9 cellular contexts compared by ENCODE assay signal in genomic region chr21:24514081-24514733, GRCh38.
A peak's percentile ranks its signal among the peaks of the same experiment; 100 is the strongest.
DNase-seq lines count a peak whose midpoint lies in the region; ATAC-seq, FAIRE-seq and TF ChIP-seq lines count a peak whose summit lies in the region.
"Had no signal": no experiment of that assay in that cellular context is flagged by ENCODE, and none has a peak within 500 bp of the region (broad histone marks: within the 10 kb centered on the region; RNA-seq: fewer than 3 reads in every experiment).

No MANE protein-coding gene starts in this region.

- ATAC-seq in SK-N-SH treated with all-trans-retinoic acid at 6 μM for 48 hours, result 0 out of 3 replicates have a peak, but pooled peaks have one; percentile 39
- no peak for ATAC-seq in HepG2
- no peak for ATAC-seq in GM19035 (IDR thresholded peaks at IDR 0.05; ENCODE audit: unreplicated experiment)

- H4K8ac ChIP-seq in neuronal stem cell (ENCODE audit: low read depth, low read length), result no peak overlapping the region

- DNase-seq in D721Med (ENCODE audit: insufficient read length, low spot score), result no peak
- DNase-seq in LNCaP clone FGC (ENCODE audit: low read depth), result no peak
- no peak for DNase-seq in HepG2 (ENCODE audit: low spot score)
- DNase-seq in NCI-H226, result no peak
- no peak for DNase-seq in neuronal stem cell (ENCODE audit: low spot score)
- DNase-seq in nucleus accumbens (lab: John Stamatoyannopoulos, UW), result no peak
- DNase-seq: Peyer's patch had no signal

- no peak overlapping the region for H2BK12ac ChIP-seq in neuronal stem cell (ENCODE audit: low read length)

- no peak for TF ChIP-seq RAD21 in HepG2 (CRISPR knock-in tag; IDR thresholded peaks at IDR 0.05)

- in situ Hi-C loops in HepG2 (cut with HindIII; ENCODE audit: extremely low pct_ligation_motif_present, low pct_unique_long_range_greater_than_20kb), result no loop called here

- H3K4me3 ChIP-seq in LNCaP clone FGC (ENCODE audit: low read depth, low read length) (no peak overlapping the region), HepG2 (replicated peaks in 1 of 3; ENCODE audit: insufficient read depth in 1 of 3, low read depth in 2 of 3, low read length in 3 of 3) (no peak overlapping the region), neuronal stem cell (ENCODE audit: low read length in 2 of 2) (no peak overlapping the region)
- H3K4me3 ChIP-seq: Peyer's patch had no signal

- no peak for TF ChIP-seq POLR2A in HepG2 (IDR thresholded peaks at IDR 0.05; ENCODE audit: insufficient read depth in 1 of 2, low read depth in 2 of 2, low read length in 2 of 2)

- CTCF ChIA-PET in HepG2 (lab: Yijun Ruan, JAX; ENCODE audit: low intra/inter-chr PET ratio, low total read pairs), result no interaction called here

- peak; percentile 54 for TF ChIP-seq CTCF in D721Med (IDR thresholded peaks at IDR 0.05; ENCODE audit: insufficient read depth, missing control alignments)
- TF ChIP-seq CTCF in LNCaP clone FGC (IDR thresholded peaks at IDR 0.05; ENCODE audit: control insufficient read depth, extremely low read depth, insufficient read depth), result peak; percentile 57
- TF ChIP-seq CTCF in HepG2 (CRISPR knock-in tag; IDR thresholded peaks at IDR 0.05), result no peak

- no peaks in the 10 kb centered on the region for H3K36me3 ChIP-seq in HepG2 (replicated peaks in 1 of 2; ENCODE audit: control insufficient read depth in 1 of 2, insufficient read depth in 2 of 2, low read length in 2 of 2)
- H3K36me3 ChIP-seq in neuronal stem cell (replicated peaks in 1 of 2; ENCODE audit: control insufficient read depth in 2 of 2, insufficient read depth in 2 of 2, low read length in 2 of 2), result no peaks in the 10 kb centered on the region
- H3K36me3 ChIP-seq: Peyer's patch had no signal

- H3K27ac ChIP-seq in HepG2 (ENCODE audit: extremely low read length, insufficient read depth, low read length), result no peak overlapping the region
- H3K27ac ChIP-seq in neuronal stem cell (replicated peaks; ENCODE audit: low read length), result no peak overlapping the region
- H3K27ac ChIP-seq: Peyer's patch had no signal

- no peak overlapping the region for H3K14ac ChIP-seq in neuronal stem cell (ENCODE audit: low read length)

- no peaks in the 10 kb centered on the region for H3K79me1 ChIP-seq in neuronal stem cell (ENCODE audit: low read depth, low read length)

- H3K23ac ChIP-seq in neuronal stem cell (ENCODE audit: low read depth, low read length, poor library complexity), result no peak overlapping the region

- H3K27me3 ChIP-seq in HepG2 (ENCODE audit: control insufficient read depth in 1 of 2, insufficient read depth in 2 of 2, low read length in 2 of 2), result no peaks in the 10 kb centered on the region
- H3K27me3 ChIP-seq in neuronal stem cell (ENCODE audit: control insufficient read depth in 3 of 3, insufficient read depth in 3 of 3, low read depth in 1 of 3, low read length in 3 of 3), result no peaks in the 10 kb centered on the region
- H3K27me3 ChIP-seq: Peyer's patch had no signal

- H2BK120ac ChIP-seq in neuronal stem cell (ENCODE audit: low read depth, low read length), result no peak overlapping the region

- no peak overlapping the region for H3K18ac ChIP-seq in neuronal stem cell (ENCODE audit: low read length)

- H3K4me2 ChIP-seq in HepG2 (ENCODE audit: low read depth, low read length) (no peak overlapping the region), neuronal stem cell (ENCODE audit: insufficient read depth, low read length, poor library complexity, severe bottlenecking) (no peak overlapping the region)

- no peaks in the 10 kb centered on the region for H4K20me1 ChIP-seq in HepG2 (ENCODE audit: insufficient read depth, low read length)

- no peak overlapping the region for H3K4ac ChIP-seq in neuronal stem cell (ENCODE audit: low read length)

- no peak overlapping the region for H4K91ac ChIP-seq in neuronal stem cell (ENCODE audit: low read depth, low read length, poor library complexity)

- H2BK5ac ChIP-seq in neuronal stem cell (ENCODE audit: low read length), result no peak overlapping the region

- TF ChIP-seq EP300 in HepG2 (IDR thresholded peaks at IDR 0.05; ENCODE audit: low read depth in 2 of 2, low read length in 2 of 2), result no peak
- no peak for TF ChIP-seq EP300 in HepG2 (CRISPR knock-in tag; IDR thresholded peaks at IDR 0.05; ENCODE audit: borderline replicate concordance)

- no peak overlapping the region for H2BK15ac ChIP-seq in neuronal stem cell (ENCODE audit: low read length)

- peaks cover 62% of the 10 kb centered on the region for H3K9me3 ChIP-seq in HepG2 (ENCODE audit: low read length)
- H3K9me3 ChIP-seq in neuronal stem cell (replicated peaks in 1 of 2; ENCODE audit: control insufficient read depth in 2 of 2, insufficient read depth in 1 of 2, low read depth in 1 of 2, low read length in 2 of 2), result no peaks in the 10 kb centered on the region
- H3K9me3 ChIP-seq: Peyer's patch had no signal

- H3K4me1 ChIP-seq in HepG2 (ENCODE audit: insufficient read depth, low read length) (no peaks in the 10 kb centered on the region), neuronal stem cell (ENCODE audit: control insufficient read depth in 2 of 2, insufficient read depth in 1 of 2, low read depth in 1 of 2, low read length in 2 of 2) (no peaks in the 10 kb centered on the region)
- H3K4me1 ChIP-seq: Peyer's patch had no signal

- no peaks in the 10 kb centered on the region for H3K79me2 ChIP-seq in HepG2 (ENCODE audit: insufficient read depth, low read length)

- no TSS peak for BruUV-seq in HepG2 (replicated peaks; lab: Mats Ljungman, UMichigan)

- H2AK5ac ChIP-seq in neuronal stem cell (ENCODE audit: low read depth, low read length), result no peak overlapping the region

- WGBS in HepG2 (ENCODE audit: low lambda C conversion rate), result under 1% methylated on average over 6 of the region's 6 CpGs
- WGBS in neuronal stem cell (ENCODE audit: extremely low coverage in 2 of 2, insufficient read length in 2 of 2, insufficient replicate concordance in 1 of 2), 2 donors, result 100% methylated on average over 1 of the region's 6 CpGs; no CpG with 5 or more reads in 1 of the 2 donors

- POLR2A ChIA-PET in HepG2 (lab: Yijun Ruan, JAX), result no interaction called here

- no peak overlapping the region for H3K9ac ChIP-seq in HepG2 (ENCODE audit: insufficient read depth, low read depth, low read length)
- no peak overlapping the region for H3K9ac ChIP-seq in neuronal stem cell (ENCODE audit: low read depth, low read length, poor library complexity)

- intact Hi-C loops in HepG2 (cut with micrococcal nuclease; ENCODE audit: unreplicated experiment), result loop anchor here (10.0 kb wide), 1 partner anchor 659 kb away; no protein-coding TSS in a partner anchor

- no peak overlapping the region for H2AFZ ChIP-seq in HepG2 (ENCODE audit: low read length)
- H2AFZ ChIP-seq in neuronal stem cell (ENCODE audit: low read length), result no peak overlapping the region

- FAIRE-seq in D721Med (lab: Jason Lieb, UNC) (peak; percentile 48), HepG2 (lab: Jason Lieb, UNC) (no peak)

TF ChIP-seq in SK-N-SH treated with all-trans-retinoic acid at 6 μM for 48 hours, 23 proteins besides CTCF, POLR2A, EP300 and RAD21:
- TF ChIP-seq ISL1 (CRISPR knock-in tag; IDR thresholded peaks at IDR 0.05) (no peak), CSDC2 (CRISPR knock-in tag; IDR thresholded peaks at IDR 0.05) (no peak), GLIS3 (CRISPR knock-in tag; IDR thresholded peaks at IDR 0.05) (no peak)

TF ChIP-seq in HepG2, 621 proteins besides CTCF, POLR2A, EP300 and RAD21:
- TF ChIP-seq ZNF205 (CRISPR knock-in tag; IDR thresholded peaks at IDR 0.05), result no peak
- peak; percentile 28; the same call in 1 of the 2 replicates for TF ChIP-seq STAG1 (CRISPR knock-in tag; IDR thresholded peaks at IDR 0.05)
